ENCODE assay signal across 18 cellular contexts in the genomic region with DNA sequence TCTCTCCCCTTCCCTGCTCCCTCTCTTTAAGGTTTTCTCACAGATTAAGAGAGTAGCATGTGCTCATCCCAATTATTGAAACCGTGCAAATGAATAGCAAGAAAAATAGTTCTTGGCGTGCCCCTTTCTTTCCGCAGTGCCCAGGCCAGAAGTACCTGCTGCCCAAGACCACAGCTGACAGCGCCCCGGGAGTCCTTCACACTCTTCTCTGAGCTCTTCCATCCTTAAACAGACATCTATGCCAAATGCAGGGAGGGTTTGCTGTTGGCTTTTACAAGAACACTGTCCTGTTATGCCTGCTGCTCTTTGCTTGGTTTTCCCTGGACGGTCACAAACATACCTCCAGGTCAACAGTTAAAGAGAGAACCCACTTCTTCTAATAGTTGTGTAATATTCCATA.
DNase-seq lines count a peak whose midpoint lies in the region; ATAC-seq lines count a peak whose summit lies in the region.
"Had no signal": no experiment of that assay in that cellular context is flagged by ENCODE, and none has a peak within 500 bp of the region (broad histone marks: within the 10 kb centered on the region; RNA-seq: fewer than 3 reads in every experiment).

No MANE protein-coding gene starts in this region.

- DNase-seq in G401 (ENCODE audit: low spot score): peak; percentile 94
- peak; percentile 93 for DNase-seq in cerebellar cortex (ENCODE audit: low spot score)
- peak; percentile 76 for DNase-seq in cerebellum (ENCODE audit: low spot score)
- DNase-seq in head of caudate nucleus: no peak
- DNase-seq: 8988T; ACHN; BE2C; CD4-positive, alpha-beta memory T cell; CD4-positive, CD25-positive, alpha-beta regulatory T cell; CD8-positive, alpha-beta memory T cell; COR-L47; DMS 273 treated with DMSO at 0.1 percent for 48 hours; DMS153; DMS79; DND-41; EL; GF-D8 had no signal

- ATAC-seq in GM21528 (IDR thresholded peaks at IDR 0.05; ENCODE audit: low FRiP score, unreplicated experiment): no peak

- in situ Hi-C loops in G401 (cut with HindIII; ENCODE audit: low sequenced_read_pairs): no loop called here

- intact Hi-C loops in head of caudate nucleus (cut with DNase I): no loop called here

Comparison
In these comparisons a context has a peak if more than half of its experiments do, and no peak if none do; other contexts are left out.
1. DNase-seq: peak in G401 (single experiment), cerebellar cortex (single experiment) and cerebellum (single experiment); none in head of caudate nucleus (0 of 42).